In genomic region chr2:207528980-207529329, GRCh38 we compare ENCODE assay signal across 7 cellular contexts. TPM values are rescaled to one million over a fixed set of nuclear protein-coding genes. Genes with fewer than 3 reads are reported as not detected.
A peak's percentile ranks its signal among the peaks of the same experiment; 100 is the strongest.
DNase-seq lines count a peak whose midpoint lies in the region; ATAC-seq, FAIRE-seq and TF ChIP-seq lines count a peak whose summit lies in the region.

No MANE protein-coding gene starts in this region.

- FAIRE-seq in GM12891 (lab: Jason Lieb, UNC), result peak; percentile 23

- H3K9me3 ChIP-seq in Loucy (ENCODE audit: insufficient read depth, low read depth, low read length) (no peaks in the 10 kb centered on the region), neuron (ENCODE audit: low read length) (no peaks in the 10 kb centered on the region), upper lobe of right lung (no peaks in the 10 kb centered on the region)

- peak overlapping the region; percentile 97 for H3K27ac ChIP-seq in upper lobe of right lung

- intact Hi-C loops in upper lobe of right lung (cut with DNase I), result no loop called here

- peak; percentile 10 for DNase-seq in GM12891 (ENCODE audit: insufficient read length, low spot score)
- DNase-seq in H4 (ENCODE audit: low spot score), result peak; percentile 12
- DNase-seq in activated T-cell treated with anti-CD3 and anti-CD28 coated beads for 48 hours (ENCODE audit: low read depth), result peak; percentile 48
- DNase-seq in fibroblast of mammary gland (ENCODE audit: low read depth), result peak; percentile 46
- no peak for DNase-seq in upper lobe of right lung

- H3K9ac ChIP-seq in Loucy (ENCODE audit: low read depth, low read length, poor library complexity, severe bottlenecking), result peak overlapping the region; percentile 99

- H3F3A ChIP-seq in Loucy (ENCODE audit: low read depth), result 0 out of 2 replicates have a peak, but pooled peaks cover 2% of the 10 kb centered on the region

- H3K9me2 ChIP-seq in Loucy (replicated peaks; ENCODE audit: low read depth, low read length), result no peaks in the 10 kb centered on the region

- H3K36me3 ChIP-seq in Loucy (ENCODE audit: insufficient read depth, low read length) (no peaks in the 10 kb centered on the region), neuron (ENCODE audit: insufficient read depth, low read length) (no peaks in the 10 kb centered on the region), upper lobe of right lung (no peaks in the 10 kb centered on the region)

- H3K27me3 ChIP-seq in Loucy (ENCODE audit: insufficient read depth, low read length, poor library complexity, severe bottlenecking) (no peaks in the 10 kb centered on the region), neuron (ENCODE audit: insufficient read depth, low read length) (no peaks in the 10 kb centered on the region), upper lobe of right lung (no peaks in the 10 kb centered on the region)

- peak; percentile 4 for ATAC-seq in upper lobe of right lung

- peak overlapping the region; percentile 91 for H3K4me2 ChIP-seq in Loucy (ENCODE audit: low read depth, low read length, poor library complexity, severe bottlenecking)

- peak; percentile 75 for TF ChIP-seq POLR2A in GM12891 (IDR thresholded peaks at IDR 0.05; ENCODE audit: low read depth, low read length)

- peak overlapping the region; percentile 78 for H3K4me3 ChIP-seq in Loucy (ENCODE audit: low read length, poor library complexity, severe bottlenecking)
- peak overlapping the region; percentile 53 for H3K4me3 ChIP-seq in fibroblast of mammary gland (ENCODE audit: control insufficient read depth, low read depth, low read length)
- H3K4me3 ChIP-seq in neuron (ENCODE audit: low read length), result peak overlapping the region; percentile 75
- H3K4me3 ChIP-seq in upper lobe of right lung, result peak overlapping the region; percentile 82

- peaks cover 45% of the 10 kb centered on the region for H3K4me1 ChIP-seq in Loucy (ENCODE audit: insufficient read depth, low read length, poor library complexity, severe bottlenecking)
- peaks cover 8% of the 10 kb centered on the region for H3K4me1 ChIP-seq in neuron (ENCODE audit: insufficient read depth, low read length)
- peaks cover 28% of the 10 kb centered on the region for H3K4me1 ChIP-seq in upper lobe of right lung

- H4K20me1 ChIP-seq in Loucy (ENCODE audit: insufficient read depth, low read length, poor library complexity, severe bottlenecking), result peaks cover 35% of the 10 kb centered on the region

- H2AFZ ChIP-seq in Loucy (ENCODE audit: low read length) (peak overlapping the region; percentile 97), neuron (ENCODE audit: low read depth, low read length) (peak overlapping the region; percentile 91)

- peak; percentile 24; the same call in 1 of the 2 replicates for TF ChIP-seq CTCF in Loucy (conservative IDR thresholded peaks at IDR 0.05; ENCODE audit: low read length)
- peak; percentile 26 for TF ChIP-seq CTCF in fibroblast of mammary gland (conservative IDR thresholded peaks at IDR 0.05; ENCODE audit: control insufficient read depth, insufficient read depth, low read depth, low read length)
- no peak for TF ChIP-seq CTCF in upper lobe of right lung (IDR thresholded peaks at IDR 0.05)

- peaks cover 45% of the 10 kb centered on the region for H3K79me2 ChIP-seq in Loucy (ENCODE audit: insufficient read depth, low read length)

TF ChIP-seq in GM12891, 5 proteins besides CTCF, POLR2A, EP300 and RAD21:
- TF ChIP-seq TAF1 (IDR thresholded peaks at IDR 0.05; ENCODE audit: low read depth, low read length) (peak; percentile 13; the same call in 1 of the 2 replicates), POLR2AphosphoS5 (IDR thresholded peaks at IDR 0.05; ENCODE audit: low read depth, low read length) (peak; percentile 24; the same call in 1 of the 2 replicates), POU2F2 (IDR thresholded peaks at IDR 0.05; ENCODE audit: low read depth, low read length) (no peak)

RNA-seq across cellular contexts. Expression of gene CREB1, which starts 0.8 kb away (rescaled TPM):
- polyA plus RNA-seq in GM12891 (2012; ENCODE audit: low read depth, missing spikeins), result 24.4 TPM
- 11.2 and 37.9 TPM in 2 replicates for total RNA-seq in H4 (2014; rRNA removed; shearing (Covaris generic))
- total RNA-seq in upper lobe of right lung, result 60.2 TPM
